1 cellular context compared by ENCODE assay signal in genomic region chr21:36816556-36817130, GRCh38.
TF ChIP-seq lines count a peak whose summit lies in the region.

No MANE protein-coding gene starts in this region.

TF ChIP-seq in IMR-90, 13 proteins besides CTCF, POLR2A, EP300 and RAD21 (continued from another document):
- no peak for TF ChIP-seq SMC3 (IDR thresholded peaks at IDR 0.05; ENCODE audit: low read depth, low read length)
- TF ChIP-seq CHD1 (IDR thresholded peaks at IDR 0.05; ENCODE audit: low read depth, low read length): no peak
- TF ChIP-seq BHLHE40 (IDR thresholded peaks at IDR 0.05; ENCODE audit: low read depth, low read length): no peak
- no peak for TF ChIP-seq MAFK (IDR thresholded peaks at IDR 0.05; ENCODE audit: low read depth, low read length)
- no peak for TF ChIP-seq ELK1 (IDR thresholded peaks at IDR 0.05; ENCODE audit: borderline replicate concordance, low read depth, low read length)
- no peak for TF ChIP-seq NFE2L2 (IDR thresholded peaks at IDR 0.05; ENCODE audit: low read depth, low read length)
- no peak for TF ChIP-seq USF2 (IDR thresholded peaks at IDR 0.05; ENCODE audit: low read depth, low read length)
- no peak for TF ChIP-seq MAZ (IDR thresholded peaks at IDR 0.05; ENCODE audit: borderline replicate concordance, low read depth, low read length)
- TF ChIP-seq RFX5 (IDR thresholded peaks at IDR 0.05; ENCODE audit: low read depth, low read length): no peak
